ENCODE assay signal across 10 cellular contexts in genomic region chr2:227462972-227463931, GRCh38. TPM values are rescaled to one million over a fixed set of nuclear protein-coding genes. Genes with fewer than 3 reads are reported as not detected.
A peak's percentile ranks its signal among the peaks of the same experiment; 100 is the strongest.
DNase-seq lines count a peak whose midpoint lies in the region; ATAC-seq and TF ChIP-seq lines count a peak whose summit lies in the region.
"Had no signal": no experiment of that assay in that cellular context is flagged by ENCODE, and none has a peak within 500 bp of the region (broad histone marks: within the 10 kb centered on the region; RNA-seq: fewer than 3 reads in every experiment).

No MANE protein-coding gene starts in this region.

- no peak overlapping the region for H3K4me3 ChIP-seq in Karpas-422 (ENCODE audit: low read length)
- H3K4me3 ChIP-seq: gastrocnemius medialis had no signal

- H3K4me3 Mint-ChIP-seq in nephron progenitor cell: no peak overlapping the region
- no peak overlapping the region for H3K4me3 Mint-ChIP-seq in mesothelial cell of epicardium

- no peak overlapping the region for H3K27ac Mint-ChIP-seq in nephron progenitor cell
- H3K27ac Mint-ChIP-seq in mesothelial cell of epicardium: no peak overlapping the region

- H3K27ac ChIP-seq in Karpas-422 (ENCODE audit: low read length): no peak overlapping the region
- H3K27ac ChIP-seq: gastrocnemius medialis had no signal

- no peak overlapping the region for H3K9ac ChIP-seq in Karpas-422 (ENCODE audit: low read length)

- in situ Hi-C loops in GM13977 (cut with MboI; ENCODE audit: low pct_unique_long_range_greater_than_20kb, low sequenced_read_pairs, unreplicated experiment): no loop called here

- no peak for TF ChIP-seq CTCF in GM13977 (IDR thresholded peaks at IDR 0.05; ENCODE audit: extremely low read depth, insufficient read depth, missing control alignments)
- no peak for TF ChIP-seq CTCF in nephron progenitor cell (IDR thresholded peaks at IDR 0.05)
- no peak for TF ChIP-seq CTCF in mesothelial cell of epicardium (IDR thresholded peaks at IDR 0.05; ENCODE audit: unreplicated experiment)

- H2AFZ ChIP-seq in Karpas-422 (ENCODE audit: low read length): no peak overlapping the region

- peaks cover 10% of the 10 kb centered on the region for H3K27me3 Mint-ChIP-seq in nephron progenitor cell (ENCODE audit: low read depth, poor library complexity)
- no peaks in the 10 kb centered on the region for H3K27me3 Mint-ChIP-seq in mesothelial cell of epicardium (ENCODE audit: low read depth)

- H3K9me3 ChIP-seq in Karpas-422 (ENCODE audit: low read length): no peaks in the 10 kb centered on the region
- H3K9me3 ChIP-seq: gastrocnemius medialis had no signal

- ATAC-seq in GM21447 (IDR thresholded peaks at IDR 0.05; ENCODE audit: unreplicated experiment): peak; percentile 29
- ATAC-seq: gastrocnemius medialis had no signal

- H3K4me2 ChIP-seq in Karpas-422 (ENCODE audit: low read depth, low read length, poor library complexity, severe bottlenecking): no peak overlapping the region

- H3K9me3 Mint-ChIP-seq in nephron progenitor cell (no peaks in the 10 kb centered on the region), mesothelial cell of epicardium (no peaks in the 10 kb centered on the region)

- no peaks in the 10 kb centered on the region for H3K36me3 Mint-ChIP-seq in nephron progenitor cell (ENCODE audit: low read depth)
- H3K36me3 Mint-ChIP-seq in mesothelial cell of epicardium: no peaks in the 10 kb centered on the region

- H4K20me1 ChIP-seq in Karpas-422 (ENCODE audit: insufficient read depth, low read depth, low read length): no peaks in the 10 kb centered on the region

- H3K79me2 ChIP-seq in Karpas-422 (ENCODE audit: low read length): no peaks in the 10 kb centered on the region

- no peaks in the 10 kb centered on the region for H3K36me3 ChIP-seq in Karpas-422 (ENCODE audit: insufficient read depth, low read length)
- H3K36me3 ChIP-seq: gastrocnemius medialis had no signal

- peaks cover 4% of the 10 kb centered on the region for H3K4me1 Mint-ChIP-seq in nephron progenitor cell
- peaks cover 14% of the 10 kb centered on the region for H3K4me1 Mint-ChIP-seq in mesothelial cell of epicardium

- peak; percentile 59 for DNase-seq in GM13977 (ENCODE audit: low spot score)
- DNase-seq in Karpas-422: peak; percentile 34
- DNase-seq in medulla oblongata (ENCODE audit: extremely low spot score): peak; percentile 46
- no peak for DNase-seq in nephron progenitor cell
- DNase-seq in NCI-H748 (lab: John Stamatoyannopoulos, UW; ENCODE audit: unreplicated experiment): no peak
- no peak for DNase-seq in CD1c-positive myeloid dendritic cell (ENCODE audit: extremely low spot score)
- no peak for DNase-seq in mesothelial cell of epicardium (ENCODE audit: low spot score in 2 of 2, unreplicated experiment in 2 of 2)
- DNase-seq: gastrocnemius medialis, GDM1 had no signal

- H3K27me3 ChIP-seq in Karpas-422 (ENCODE audit: low read length): no peaks in the 10 kb centered on the region
- H3K27me3 ChIP-seq: gastrocnemius medialis had no signal

- H3K9me2 ChIP-seq in Karpas-422 (replicated peaks; ENCODE audit: insufficient read depth, low read length): no peaks in the 10 kb centered on the region

- peaks cover 30% of the 10 kb centered on the region for H3K4me1 ChIP-seq in Karpas-422 (ENCODE audit: low read length)
- H3K4me1 ChIP-seq: gastrocnemius medialis had no signal

RNA-seq across cellular contexts. Expression of gene AGFG1, which starts 8.7 kb away (rescaled TPM):
- total RNA-seq in Karpas-422 (2014; rRNA removed; shearing (Covaris generic); ENCODE audit: low replicate concordance): 35.6 and 121 TPM in 2 replicates
- 59.3 to 62.5 TPM (median 60.9 TPM) in 3 replicates for total RNA-seq in mesothelial cell of epicardium

Comparison
In these comparisons a context has a peak if more than half of its experiments do, and no peak if none do; other contexts are left out.
1. DNase-seq: peak in GM13977 (single experiment), Karpas-422 (single experiment) and medulla oblongata (single experiment); none in nephron progenitor cell (single experiment), NCI-H748 (single experiment), CD1c-positive myeloid dendritic cell (single experiment) and mesothelial cell of epicardium (0 of 2).